12 cellular contexts compared by ENCODE assay signal in genomic region chr9:123511326-123511974, GRCh38.
"Had no signal": no experiment of that assay in that cellular context is flagged by ENCODE, and none has a peak within 500 bp of the region (broad histone marks: within the 10 kb centered on the region; RNA-seq: fewer than 3 reads in every experiment).

No MANE protein-coding gene starts in this region.

- H3K4me3 ChIP-seq: ascending aorta, esophagus squamous epithelium, skin epidermis, stomach, thyroid gland had no signal

- H3K4me1 Mint-ChIP-seq: activated naive CD8-positive, alpha-beta T cell treated with anti-CD3 and anti-CD28 coated beads, Interleukin-2, amount 10 ng/mL, durations not matched to agents 7 days and 5 days; nephron progenitor cell had no signal

- ATAC-seq: activated CD4-positive, CD25-positive, alpha-beta regulatory T cell treated with anti-CD3 and anti-CD28 coated beads, Interleukin-2, amount 50 U/mL, for 24 hours had no signal

- H3K27me3 Mint-ChIP-seq: activated CD4-positive, alpha-beta memory T cell treated with anti-CD3 and anti-CD28 coated beads for 36 hours; activated naive CD8-positive, alpha-beta T cell treated with anti-CD3 and anti-CD28 coated beads, Interleukin-2, amount 10 ng/mL, durations not matched to agents 7 days and 5 days had no signal

- H3K27ac ChIP-seq: ascending aorta, esophagus squamous epithelium, skin epidermis, stomach, thyroid gland had no signal

- H3K36me3 Mint-ChIP-seq: activated CD4-positive, alpha-beta memory T cell treated with anti-CD3 and anti-CD28 coated beads for 36 hours; activated naive CD8-positive, alpha-beta T cell treated with anti-CD3 and anti-CD28 coated beads, Interleukin-2, amount 10 ng/mL, durations not matched to agents 7 days and 5 days had no signal

- DNase-seq: activated CD4-positive, alpha-beta memory T cell treated with anti-CD3 and anti-CD28 coated beads for 36 hours; activated naive CD8-positive, alpha-beta T cell treated with anti-CD3 and anti-CD28 coated beads, Interleukin-2, amount 10 ng/mL, durations not matched to agents 7 days and 5 days; esophagus squamous epithelium; foreskin fibroblast; mesenchymal stem cell; nephron progenitor cell; stomach; thyroid gland had no signal

- H3K36me3 ChIP-seq: esophagus squamous epithelium, thyroid gland had no signal

- H3K4me3 Mint-ChIP-seq: activated CD4-positive, alpha-beta memory T cell treated with anti-CD3 and anti-CD28 coated beads for 36 hours; activated naive CD8-positive, alpha-beta T cell treated with anti-CD3 and anti-CD28 coated beads, Interleukin-2, amount 10 ng/mL, durations not matched to agents 7 days and 5 days; nephron progenitor cell; T-helper 2 cell treated with Interferon-gamma antibody and Interleukin-4, amounts not matched to agents 5 μg/mL and 100 μg/mL, for 36 hours had no signal

- H3K9me3 Mint-ChIP-seq: activated CD4-positive, alpha-beta memory T cell treated with anti-CD3 and anti-CD28 coated beads for 36 hours; activated naive CD8-positive, alpha-beta T cell treated with anti-CD3 and anti-CD28 coated beads, Interleukin-2, amount 10 ng/mL, durations not matched to agents 7 days and 5 days; nephron progenitor cell; T-helper 2 cell treated with Interferon-gamma antibody and Interleukin-4, amounts not matched to agents 5 μg/mL and 100 μg/mL, for 36 hours had no signal

- H3K27ac Mint-ChIP-seq: activated CD4-positive, alpha-beta memory T cell treated with anti-CD3 and anti-CD28 coated beads for 36 hours; activated naive CD8-positive, alpha-beta T cell treated with anti-CD3 and anti-CD28 coated beads, Interleukin-2, amount 10 ng/mL, durations not matched to agents 7 days and 5 days; nephron progenitor cell; T-helper 2 cell treated with Interferon-gamma antibody and Interleukin-4, amounts not matched to agents 5 μg/mL and 100 μg/mL, for 36 hours had no signal

- H3K4me1 ChIP-seq: ascending aorta, esophagus squamous epithelium, stomach, thyroid gland had no signal

- H3K27me3 ChIP-seq: ascending aorta, esophagus squamous epithelium, stomach, thyroid gland had no signal

- H3K9me3 ChIP-seq: ascending aorta, esophagus squamous epithelium, stomach, thyroid gland had no signal
